Comparison of ENCODE assay signal across 21 cellular contexts in the genomic region with DNA sequence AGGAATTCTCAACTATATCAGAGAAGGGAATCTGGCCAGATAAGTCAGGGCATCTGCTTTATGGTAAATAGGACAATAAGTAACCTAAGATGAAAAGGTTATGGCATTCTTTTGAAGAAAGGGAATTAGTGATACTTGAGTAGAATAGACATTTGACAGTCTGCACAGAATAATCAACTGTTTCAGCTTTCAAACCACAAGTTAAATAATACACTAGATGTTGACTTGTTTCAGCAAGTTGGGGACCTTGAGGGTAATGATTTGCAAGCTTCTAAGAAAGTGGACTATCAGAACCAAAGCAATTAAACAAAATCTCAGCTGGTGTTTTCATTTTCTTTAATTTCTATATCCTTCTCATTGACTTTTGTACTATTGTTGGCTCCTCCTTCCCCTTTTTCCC.
DNase-seq lines count a peak whose midpoint lies in the region; ATAC-seq, FAIRE-seq and TF ChIP-seq lines count a peak whose summit lies in the region.
"Had no signal": no experiment of that assay in that cellular context is flagged by ENCODE, and none has a peak within 500 bp of the region (broad histone marks: within the 10 kb centered on the region; RNA-seq: fewer than 3 reads in every experiment).

No MANE protein-coding gene starts in this region.

- peak; percentile 56 for ATAC-seq in GM19463 (IDR thresholded peaks at IDR 0.05; ENCODE audit: unreplicated experiment)
- peak; percentile 85 for ATAC-seq in HG02938 (IDR thresholded peaks at IDR 0.05; ENCODE audit: unreplicated experiment)
- peak; percentile 91 for ATAC-seq in HG03460 (IDR thresholded peaks at IDR 0.05; ENCODE audit: unreplicated experiment)

- no peaks in the 10 kb centered on the region for H3K36me3 ChIP-seq in brain microvascular endothelial cell (replicated peaks)

- no peak overlapping the region for H3K27ac ChIP-seq in brain microvascular endothelial cell
- H3K27ac ChIP-seq: BLaER1 treated with 17β-estradiol and CSF1 and Interleukin-3, amounts not matched to agents 10 nM and 100 nM had no signal

- H3K27me3 ChIP-seq in brain microvascular endothelial cell (replicated peaks) = no peaks in the 10 kb centered on the region
- H3K27me3 ChIP-seq: BLaER1 treated with 17β-estradiol and CSF1 and Interleukin-3, amounts not matched to agents 10 nM and 100 nM had no signal

- in situ Hi-C loops in ACHN (cut with HindIII; ENCODE audit: low pct_ligation_motif_present, low pct_unique_long_range_greater_than_20kb, low sequenced_read_pairs) = no loop called here
- in situ Hi-C loops in brain microvascular endothelial cell (cut with HindIII; ENCODE audit: low pct_ligation_motif_present, low sequenced_read_pairs) = no loop called here

- no peak for TF ChIP-seq CTCF in brain microvascular endothelial cell (IDR thresholded peaks at IDR 0.05; ENCODE audit: low read depth, low read length, missing control alignments)

- DNase-seq in ACHN (peak; percentile 43), globus pallidus (ENCODE audit: low spot score) (no peak), NCI-H146 treated with DMSO at 0.1 percent for 48 hours (lab: John Stamatoyannopoulos, UW; ENCODE audit: unreplicated experiment) (no peak), urothelium cell line (ENCODE audit: low spot score) (no peak), brain microvascular endothelial cell (no peak)
- DNase-seq: 8988T; activated CD4-positive, alpha-beta T cell treated with anti-CD3 and anti-CD28 coated beads for 48 hours; activated CD8-positive, alpha-beta memory T cell treated with anti-CD3 and anti-CD28 coated beads, Interleukin-2, amount 50 U/mL, for 4 hours; anterior cingulate cortex; DMS 273 treated with DMSO at 0.1 percent for 48 hours; endodermal cell; NCI-H146; NCI-H2227 treated with DMSO at 0.1 percent for 48 hours; RPMI8226; stimulated activated CD4-positive, alpha-beta T cell treated with anti-CD3 and anti-CD28 coated beads, Interleukin-15, amount 100 ng/mL, for 24 hours; stimulated activated naive CD4-positive, alpha-beta T cell had no signal

- no peak for FAIRE-seq in urothelium cell line (lab: Jason Lieb, UNC)

- no peak overlapping the region for H3K4me3 ChIP-seq in brain microvascular endothelial cell (ENCODE audit: low read depth, low read length)
- H3K4me3 ChIP-seq: BLaER1 treated with 17β-estradiol and CSF1 and Interleukin-3, amounts not matched to agents 10 nM and 100 nM; HAP-1 had no signal
